ENCODE assay signal across 8 cellular contexts in genomic region chr1:153612755-153613331, GRCh38. TPM values are rescaled to one million over a fixed set of nuclear protein-coding genes. Genes with fewer than 3 reads are reported as not detected.
DNase-seq lines count a peak whose midpoint lies in the region; ATAC-seq and TF ChIP-seq lines count a peak whose summit lies in the region.

TSS of gene S100A16 (minus strand) at chr1:153613137. CDS start at chr1:153608151, 4,986 bp downstream.

- intact Hi-C loops in mucosa of descending colon (cut with DNase I, micrococcal nuclease), result no loop called here

- H3K4me3 ChIP-seq in NT2/D1 (ENCODE audit: insufficient read length, low read depth) (peak within 1 kb of the TSS; percentile 63), mucosa of descending colon (peak within 1 kb of the TSS; percentile 63)

- H3K9me3 ChIP-seq in NT2/D1 (ENCODE audit: insufficient read depth, low read length) (no peaks in the 10 kb centered on the region), mucosa of descending colon (no peaks in the 10 kb centered on the region)

- DNase-seq in 8988T (peak; percentile 79), NT2/D1 (ENCODE audit: low read depth, low spot score) (no peak), epithelial cell of prostate (ENCODE audit: low read depth, low spot score) (peak; percentile 66), mucosa of descending colon (peak; percentile 90 to 94 (median 92)), NCI-H1436 (lab: John Stamatoyannopoulos, UW) (no peak)
- no peak for DNase-seq in effector CD8-positive, alpha-beta T cell (lab: John Stamatoyannopoulos, UW)
- no peak for DNase-seq in effector CD4-positive, alpha-beta T cell

- ATAC-seq in mucosa of descending colon (peak; percentile 65), GM18867 (IDR thresholded peaks at IDR 0.05; ENCODE audit: unreplicated experiment) (no peak)

- no peak for TF ChIP-seq CTCF in mucosa of descending colon (IDR thresholded peaks at IDR 0.05)

- peak within 1 kb of the TSS; percentile 86 for H3K9ac ChIP-seq in NT2/D1 (ENCODE audit: insufficient read length, low read depth)

- peak within 1 kb of the TSS; percentile 100 for H3K27ac ChIP-seq in epithelial cell of prostate

- H3K27me3 ChIP-seq in NT2/D1 (ENCODE audit: insufficient read depth, insufficient read length), result peaks cover 3% of the 10 kb centered on the region

- H3K36me3 ChIP-seq in NT2/D1 (ENCODE audit: insufficient read depth, insufficient read length, low read length), result peaks cover 7% of the 10 kb centered on the region
- H3K36me3 ChIP-seq in mucosa of descending colon (ENCODE audit: low read depth), result no peaks in the 10 kb centered on the region

- H3K4me1 ChIP-seq in NT2/D1 (ENCODE audit: insufficient read depth, insufficient read length) (peaks cover 60% of the 10 kb centered on the region), mucosa of descending colon (ENCODE audit: low read depth) (peaks cover 43% of the 10 kb centered on the region)

RNA-seq across cellular contexts. Expression of gene S100A16, which starts in this region (rescaled TPM):
- 100 to 1,000 TPM in 2 of 3 donors, 10 to 100 TPM in 1; 79.9 to 156 (median 139) TPM for total RNA-seq in mucosa of descending colon

Comparison
In these comparisons a context has a peak if more than half of its experiments do, and no peak if none do; other contexts are left out.
1. DNase-seq: peak in 8988T (single experiment), epithelial cell of prostate (single experiment) and mucosa of descending colon (3 of 3); none in NT2/D1 (single experiment), NCI-H1436 (single experiment), effector CD8-positive, alpha-beta T cell (single experiment) and effector CD4-positive, alpha-beta T cell (single experiment).